ENCODE assay signal across 32 cellular contexts in the genomic region with DNA sequence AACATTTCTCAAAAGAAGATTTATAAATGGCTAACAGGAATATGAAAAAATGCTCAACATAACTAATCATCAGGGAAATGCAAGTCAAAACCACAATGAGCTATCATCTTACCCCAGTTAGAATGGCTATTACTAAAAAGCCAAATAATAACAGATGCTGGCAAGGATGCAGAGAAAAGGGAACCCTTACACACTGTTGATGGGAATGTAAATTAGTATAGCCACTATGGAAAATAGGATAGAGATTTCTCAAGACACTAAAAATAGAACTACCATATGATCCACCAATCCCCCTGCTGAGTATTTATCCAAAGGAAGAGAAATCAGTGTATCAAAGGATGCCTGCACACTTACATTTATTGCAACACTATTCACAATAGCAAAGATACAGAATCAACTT. TPM values are rescaled to one million over a fixed set of nuclear protein-coding genes. Genes with fewer than 3 reads are reported as not detected.
"Had no signal": no experiment of that assay in that cellular context is flagged by ENCODE, and none has a peak within 500 bp of the region (broad histone marks: within the 10 kb centered on the region; RNA-seq: fewer than 3 reads in every experiment).

No MANE protein-coding gene starts in this region.

- H3K4me3 Mint-ChIP-seq: dendritic cell treated with granulocyte-macrophage colony-stimulating factor and Interleukin-4, amounts not matched to agents 40 ng/mL and 50 ng/mL, for 4 days; effector memory CD8-positive, alpha-beta T cell; endodermal cell; mesothelial cell of epicardium; naive B cell had no signal

- H3K36me3 ChIP-seq: colonic mucosa, esophagus squamous epithelium, gastrocnemius medialis, heart right ventricle, left lung, lower lobe of right lung had no signal

- DNase-seq: colonic mucosa; cortex of kidney; effector CD8-positive, alpha-beta T cell; effector memory CD8-positive, alpha-beta T cell; endodermal cell; erythroblast; esophagus squamous epithelium; foreskin fibroblast; foreskin melanocyte; gastrocnemius medialis; glutamatergic neuron; head of caudate nucleus; heart right ventricle; hippocampal formation; left cardiac atrium; left lung; left ventricle myocardium superior; lower lobe of right lung; mesenchymal stem cell; mucosa of descending colon; naive B cell had no signal

- H3K9me3 ChIP-seq: colonic mucosa had no signal

- H3K4me1 ChIP-seq: colonic mucosa, esophagus squamous epithelium, gastrocnemius medialis, left lung, lower lobe of right lung had no signal

- H3K27ac ChIP-seq: colonic mucosa, epithelial cell of prostate, esophagus squamous epithelium, gastrocnemius medialis, heart right ventricle, left lung, lower lobe of right lung had no signal

- H3K4me3 ChIP-seq: colonic mucosa, esophagus squamous epithelium, gastrocnemius medialis, heart right ventricle, left lung, lower lobe of right lung, mucosa of descending colon had no signal

- H3K27me3 ChIP-seq: colonic mucosa, esophagus squamous epithelium, gastrocnemius medialis, heart right ventricle, left lung had no signal

- H3K27ac Mint-ChIP-seq: dendritic cell treated with granulocyte-macrophage colony-stimulating factor and Interleukin-4, amounts not matched to agents 40 ng/mL and 50 ng/mL, for 4 days; effector memory CD8-positive, alpha-beta T cell; endodermal cell; mesothelial cell of epicardium had no signal

- ATAC-seq: effector memory CD8-positive, alpha-beta T cell; esophagus mucosa; gastrocnemius medialis; heart right ventricle; left cardiac atrium; left lung; left ventricle myocardium superior; lower lobe of right lung; mucosa of descending colon had no signal

RNA-seq across cellular contexts. Expression of gene GUCY2C, which starts 58.3 kb away (rescaled TPM):
- total RNA-seq: dermis microvascular lymphatic vessel endothelial cell, fibroblast of lung, glomerular endothelial cell, kidney epithelial cell, left cardiac atrium, left lung, left ventricle myocardium superior, lower lobe of right lung, lung microvascular endothelial cell, mesenteric fat pad, myocyte had no signal
